Comparison of ENCODE assay signal across 14 cellular contexts in genomic region chr1:18462517-18462916, GRCh38. TPM values are rescaled to one million over a fixed set of nuclear protein-coding genes. Genes with fewer than 3 reads are reported as not detected.
"Had no signal": no experiment of that assay in that cellular context is flagged by ENCODE, and none has a peak within 500 bp of the region (broad histone marks: within the 10 kb centered on the region; RNA-seq: fewer than 3 reads in every experiment).

No MANE protein-coding gene starts in this region.

RNA-seq across cellular contexts. Expression of gene KLHDC7A, which starts 18.2 kb away (rescaled TPM):
- total RNA-seq: activated B cell treated with CpG ODN at 0.5 μM for 24 hours; activated CD4-positive, alpha-beta memory T cell treated with anti-CD3 and anti-CD28 coated beads for 36 hours; activated CD4-positive, alpha-beta memory T cell treated with anti-CD3 and anti-CD28 coated beads, Interleukin-2, amount 10 ng/mL, durations not matched to agents 7 days and 5 days; activated CD4-positive, alpha-beta T cell treated with anti-CD3 and anti-CD28 coated beads for 36 hours; activated CD4-positive, alpha-beta T cell treated with anti-CD3 and anti-CD28 coated beads, Interleukin-2, amount 10 ng/mL, durations not matched to agents 24 days and 14 days; activated CD4-positive, alpha-beta T cell treated with anti-CD3 and anti-CD28 coated beads, Interleukin-2, amount 10 ng/mL, durations not matched to agents 7 days and 5 days; activated CD8-positive, alpha-beta memory T cell treated with anti-CD3 and anti-CD28 coated beads for 36 hours; activated CD8-positive, alpha-beta memory T cell treated with anti-CD3 and anti-CD28 coated beads, Interleukin-2, amount 10 ng/mL, durations not matched to agents 7 days and 5 days; activated CD8-positive, alpha-beta T cell treated with anti-CD3 and anti-CD28 coated beads for 36 hours; activated CD8-positive, alpha-beta T cell treated with anti-CD3 and anti-CD28 coated beads, Interleukin-2, amount 10 ng/mL, durations not matched to agents 7 days and 5 days; T-cell; T-helper 1 cell treated with Interleukin-12 subunit alpha and Interleukin-12 subunit beta and Interleukin-4 antibody, amounts not matched to agents 30 ng/mL and 1 ng/mL, for 36 hours; T-helper 17 cell; T-helper 2 cell treated with Interferon-gamma antibody and Interleukin-4, amounts not matched to agents 100 ng/mL and 5 ng/mL, for 36 hours had no signal
